Comparison of ENCODE assay signal across 36 cellular contexts in the genomic region with DNA sequence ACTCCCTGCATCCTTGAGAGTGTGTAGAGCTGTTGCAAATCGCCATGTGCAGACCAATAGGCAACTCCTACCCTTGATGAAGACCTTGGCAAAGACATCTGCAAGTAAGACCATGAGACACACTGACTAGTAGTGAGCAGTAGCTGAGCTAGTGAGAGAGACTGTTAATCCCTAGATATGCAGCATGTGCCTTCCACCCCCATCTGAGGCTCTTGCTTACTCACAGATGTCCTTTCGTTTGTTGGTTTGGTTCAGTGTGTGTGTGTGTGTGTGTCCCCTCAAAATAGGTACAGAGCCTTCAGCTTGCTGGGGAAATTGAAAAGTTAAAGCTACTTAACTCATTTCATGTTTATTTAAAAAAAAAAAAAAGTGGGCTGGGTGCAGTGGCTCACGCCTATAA. TPM values are rescaled to one million over a fixed set of nuclear protein-coding genes. Genes with fewer than 3 reads are reported as not detected.
"Had no signal": no experiment of that assay in that cellular context is flagged by ENCODE, and none has a peak within 500 bp of the region (broad histone marks: within the 10 kb centered on the region; RNA-seq: fewer than 3 reads in every experiment).

No MANE protein-coding gene starts in this region.

- H3K9ac ChIP-seq: parathyroid adenoma had no signal

- DNase-seq: naive thymus-derived CD8-positive, alpha-beta T cell; nephron progenitor cell; occipital lobe; ovary; posterior cingulate gyrus; psoas muscle; right cardiac atrium; right lobe of liver; sigmoid colon; spleen; stimulated activated CD4-positive, alpha-beta T cell treated with anti-CD3 and anti-CD28 coated beads, Interleukin-12 subunit alpha, Interleukin-12 subunit beta, amount 100 ng/mL, for 4 hours; stimulated activated CD4-positive, alpha-beta T cell treated with anti-CD3 and anti-CD28 coated beads, Interleukin-1b, Interleukin-23, amount 100 ng/mL, for 48 hours; stimulated activated CD4-positive, alpha-beta T cell treated with anti-CD3 and anti-CD28 coated beads, Interleukin-4, amount 100 ng/mL, for 1 hour; stimulated activated CD4-positive, alpha-beta T cell treated with anti-CD3 and anti-CD28 coated beads, Interleukin-4, amount 100 ng/mL, for 4 hours; stimulated activated CD8-positive, alpha-beta memory T cell treated with anti-CD3 and anti-CD28 coated beads, Interleukin-4, amount 100 ng/mL, for 48 hours; stimulated activated naive CD4-positive, alpha-beta T cell; stimulated activated naive CD8-positive, alpha-beta T cell treated with anti-CD3 and anti-CD28 coated beads, Interleukin-15, amount 100 ng/mL, for 72 hours; stimulated activated naive CD8-positive, alpha-beta T cell treated with anti-CD3 and anti-CD28 coated beads, Interleukin-15, Interleukin-2, amounts not matched to agents 100 U/mL and 50 U/mL, for 24 hours; substantia nigra; testis; tibial artery; transverse colon; upper lobe of right lung; uterus had no signal

- H3K4me3 ChIP-seq: ovary, psoas muscle, right lobe of liver, sigmoid colon, skin epidermis, smooth muscle cell, spleen, suprapubic skin, testis, tibial artery, transverse colon, upper lobe of right lung, uterus had no signal

- H3K27me3 ChIP-seq: ovary, right lobe of liver, sigmoid colon, spleen, suprapubic skin, testis, tibial artery, transverse colon, upper lobe of right lung, uterus had no signal

- H3K4me2 ChIP-seq: smooth muscle cell had no signal

- H3K4me1 ChIP-seq: parathyroid adenoma, right lobe of liver, sigmoid colon, spleen, suprapubic skin, testis, tibial artery, transverse colon, upper lobe of right lung, uterus had no signal

- H3K9me3 ChIP-seq: ovary, psoas muscle, right lobe of liver, sigmoid colon, spleen, suprapubic skin, testis, tibial artery, transverse colon, upper lobe of right lung, uterus had no signal

- H2AFZ ChIP-seq: parathyroid adenoma had no signal

- H3K27ac ChIP-seq: ovary, parathyroid adenoma, psoas muscle, right lobe of liver, sigmoid colon, skin epidermis, spleen, suprapubic skin, testis, tibial artery, transverse colon, upper lobe of right lung, uterus had no signal

- H3K36me3 ChIP-seq: ovary, right lobe of liver, sigmoid colon, spleen, suprapubic skin, tibial artery, transverse colon, upper lobe of right lung, uterus had no signal

- H3K79me2 ChIP-seq: parathyroid adenoma had no signal

- ATAC-seq: naive thymus-derived CD8-positive, alpha-beta T cell; natural killer cell treated with Interleukin-12 subunit alpha and Interleukin-12 subunit beta and Interleukin-15 and Interleukin-18, amount 100 ng/mL, for 72 hours; right cardiac atrium; right lobe of liver; stimulated activated memory B cell treated with anti-CD40 and anti-IgM and Interleukin-4, amounts not matched to agents 10 μg/mL and 1 μg/mL and 100 μg/mL, for 72 hours; stimulated activated naive CD8-positive, alpha-beta T cell treated with anti-CD3 and anti-CD28 coated beads, Interleukin-15, amount 100 ng/mL, for 72 hours; stimulated activated naive CD8-positive, alpha-beta T cell treated with anti-CD3 and anti-CD28 coated beads, Interleukin-15, Interleukin-2, amounts not matched to agents 100 U/mL and 50 U/mL, for 24 hours; upper lobe of right lung had no signal

RNA-seq across cellular contexts. Expression of gene MYF5, which starts 37.5 kb away (rescaled TPM):
- total RNA-seq: naive thymus-derived CD8-positive, alpha-beta T cell; natural killer cell treated with Interleukin-12 subunit alpha and Interleukin-12 subunit beta and Interleukin-15 and Interleukin-18, amount 100 ng/mL, for 72 hours; neural crest cell; occipital lobe; osteoblast; ovary; progenitor cell of endocrine pancreas; renal cortical epithelial cell; right cardiac atrium; right lobe of liver; sigmoid colon; smooth muscle cell; spleen; suprapubic skin; testis; transverse colon; upper lobe of right lung; uterus had no signal
- polyA plus RNA-seq: naive thymus-derived CD8-positive, alpha-beta T cell; ovary; right cardiac atrium; sigmoid colon; smooth muscle cell; spleen; thymus; urinary bladder had no signal

RNA-seq across cellular contexts. Expression of gene MYF6, which starts 46.8 kb away (rescaled TPM):
- total RNA-seq: naive thymus-derived CD8-positive, alpha-beta T cell; natural killer cell treated with Interleukin-12 subunit alpha and Interleukin-12 subunit beta and Interleukin-15 and Interleukin-18, amount 100 ng/mL, for 72 hours; neural crest cell; osteoblast; ovary; progenitor cell of endocrine pancreas; renal cortical epithelial cell; right cardiac atrium; sigmoid colon; smooth muscle cell; spleen; suprapubic skin; testis; upper lobe of right lung; uterus had no signal
- polyA plus RNA-seq: naive thymus-derived CD8-positive, alpha-beta T cell; ovary; sigmoid colon; smooth muscle cell; urinary bladder had no signal
